In genomic region chr11:70577948-70578347, GRCh38 we compare ENCODE assay signal across 16 cellular contexts.
"Had no signal": no experiment of that assay in that cellular context is flagged by ENCODE, and none has a peak within 500 bp of the region (broad histone marks: within the 10 kb centered on the region; RNA-seq: fewer than 3 reads in every experiment).

No MANE protein-coding gene starts in this region.

- DNase-seq: activated CD4-positive, alpha-beta memory T cell treated with anti-CD3 and anti-CD28 coated beads, Interleukin-2, amount 10 ng/mL, durations not matched to agents 7 days and 5 days; activated CD4-positive, alpha-beta T cell treated with anti-CD3 and anti-CD28 coated beads for 48 hours; activated gamma-delta T cell; activated naive CD4-positive, alpha-beta T cell treated with anti-CD3 and anti-CD28 coated beads, Interleukin-2, amount 50 U/mL, for 16 hours; activated naive CD8-positive, alpha-beta T cell treated with anti-CD3 and anti-CD28 coated beads, Interleukin-2, amount 50 U/mL, for 24 hours; activated T-cell treated with anti-CD3 and anti-CD28 coated beads, Interleukin-2, amount 50 U/mL, for 72 hours; body of pancreas; caudate nucleus; effector memory CD8-positive, alpha-beta T cell; gastrocnemius medialis; occipital lobe; retina; stimulated activated CD4-positive, alpha-beta T cell treated with anti-CD3 and anti-CD28 coated beads, Interleukin-4, amount 100 ng/mL, for 4 hours; stimulated activated naive CD8-positive, alpha-beta T cell treated with anti-CD3 and anti-CD28 coated beads, Interleukin-15, Interleukin-2, amounts not matched to agents 100 U/mL and 50 U/mL, for 24 hours; thyroid gland had no signal

- H3K27me3 ChIP-seq: body of pancreas, esophagus muscularis mucosa, gastrocnemius medialis, thyroid gland had no signal

- H3K27ac ChIP-seq: body of pancreas, esophagus muscularis mucosa, gastrocnemius medialis, thyroid gland had no signal

- H3K4me3 ChIP-seq: body of pancreas, esophagus muscularis mucosa, gastrocnemius medialis, thyroid gland had no signal

- ATAC-seq: activated naive CD8-positive, alpha-beta T cell treated with anti-CD3 and anti-CD28 coated beads, Interleukin-2, amount 50 U/mL, for 24 hours; activated T-cell treated with anti-CD3 and anti-CD28 coated beads, Interleukin-2, amount 50 U/mL, for 72 hours; body of pancreas; effector memory CD8-positive, alpha-beta T cell; gastrocnemius medialis; stimulated activated naive CD8-positive, alpha-beta T cell treated with anti-CD3 and anti-CD28 coated beads, Interleukin-15, Interleukin-2, amounts not matched to agents 100 U/mL and 50 U/mL, for 24 hours had no signal

- H3K36me3 ChIP-seq: esophagus muscularis mucosa, gastrocnemius medialis, thyroid gland had no signal
